In genomic region chr16:50178397-50179018, GRCh38 we compare ENCODE assay signal across 1 cellular context.
A peak's percentile ranks its signal among the peaks of the same experiment; 100 is the strongest.
TF ChIP-seq lines count a peak whose summit lies in the region.

No MANE protein-coding gene starts in this region.

TF ChIP-seq in K562, 482 proteins besides CTCF, POLR2A, EP300 and RAD21 (continued from another document):
- TF ChIP-seq ZBTB2 (IDR thresholded peaks at IDR 0.05) (no peak), ZNF766 (CRISPR knock-in tag; conservative IDR thresholded peaks at IDR 0.05) (no peak), C11orf30 (IDR thresholded peaks at IDR 0.05; ENCODE audit: low read depth) (peak; percentile 81), GATAD2B (IDR thresholded peaks at IDR 0.05; ENCODE audit: borderline replicate concordance) (no peak), ZNF589 (CRISPR knock-in tag; IDR thresholded peaks at IDR 0.05; ENCODE audit: low read depth) (no peak), MAFG (tag; conservative IDR thresholded peaks at IDR 0.05) (peak; percentile 66), MAFF (IDR thresholded peaks at IDR 0.05; ENCODE audit: low read length) (peak; percentile 82), CEBPB (tag; IDR thresholded peaks at IDR 0.05) (peak; percentile 49), ETV6 (IDR thresholded peaks at IDR 0.05; ENCODE audit: borderline replicate concordance in 1 of 2, low read depth in 2 of 2, low read length in 1 of 2) (no peak), ETV6 (CRISPR knock-in tag; IDR thresholded peaks at IDR 0.05; ENCODE audit: borderline replicate concordance) (no peak), MAFK (IDR thresholded peaks at IDR 0.05; ENCODE audit: low read length) (peak; percentile 76), PKNOX1 (IDR thresholded peaks at IDR 0.05) (peak; percentile 21; the same call in 1 of the 2 replicates), ZNF316 (IDR thresholded peaks at IDR 0.05) (peak; percentile 91), ZSCAN32 (CRISPR knock-in tag; IDR thresholded peaks at IDR 0.05) (no peak)
TF ChIP-seq in K562: peak in this region for 7.
